ENCODE assay signal across 8 cellular contexts in the genomic region with DNA sequence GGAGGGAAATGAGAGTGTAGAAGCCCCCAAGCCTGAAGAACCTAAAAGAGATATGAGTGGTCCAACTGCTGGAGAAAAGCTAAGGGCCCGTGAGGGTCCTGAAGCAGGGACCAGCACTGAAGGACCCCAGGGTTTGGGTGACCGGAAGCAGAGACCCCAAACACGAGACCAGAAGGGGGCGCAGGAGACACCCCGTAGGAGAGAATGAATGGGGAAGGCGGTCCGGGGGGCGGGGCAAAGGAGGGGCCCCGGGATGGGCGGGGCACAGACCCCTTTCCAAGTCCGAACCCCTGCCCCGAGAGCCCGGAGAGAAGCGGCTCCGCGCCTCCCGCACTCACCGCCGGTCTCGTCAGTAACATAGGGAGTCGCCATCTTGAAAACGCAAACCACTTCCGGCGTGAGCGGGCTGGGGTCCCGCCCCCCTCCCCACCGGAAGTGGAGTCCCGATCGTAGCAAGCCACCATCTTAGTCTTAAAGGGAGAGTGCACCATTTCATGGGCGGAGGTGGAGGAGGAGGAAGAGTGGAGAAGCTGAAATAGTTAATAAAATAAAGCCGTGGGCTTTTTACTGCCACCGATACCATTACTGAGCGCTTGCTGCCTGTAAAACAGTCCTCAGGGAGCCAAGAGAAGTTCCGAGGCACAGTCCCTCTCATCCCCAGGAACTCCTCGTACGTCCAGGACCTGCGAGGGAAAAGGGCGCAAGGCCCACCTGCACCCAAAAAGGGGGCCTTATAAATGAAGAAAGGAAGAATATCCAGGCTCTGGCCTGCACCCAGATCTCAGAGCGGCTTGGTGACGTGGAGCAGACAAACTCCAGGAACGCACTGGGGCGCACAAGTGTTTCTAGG. TPM values are rescaled to one million over a fixed set of nuclear protein-coding genes. Genes with fewer than 3 reads are reported as not detected.
DNase-seq lines count a peak whose midpoint lies in the region; ATAC-seq, FAIRE-seq and TF ChIP-seq lines count a peak whose summit lies in the region.

No MANE protein-coding gene starts in this region.

- peak overlapping the region; percentile 97 for H3K4me3 ChIP-seq in AG04450 (ENCODE audit: low read depth, low read length)
- peak overlapping the region; percentile 89 for H3K4me3 ChIP-seq in WI38 (ENCODE audit: low read depth, low read length)
- H3K4me3 ChIP-seq in bronchial epithelial cell (ENCODE audit: low read depth, low read length) = peak overlapping the region; percentile 48
- H3K4me3 ChIP-seq in spleen = peak overlapping the region; percentile 70 to 98 (median 88)

- POLR2A ChIA-PET in AG04450 (lab: Yijun Ruan, JAX) = interaction anchor here (0.6 to 2.5 kb wide), 8 partner anchors 13 to 705 kb away, joined by 3 to 22 read pairs (median 3); a partner anchor contains a TSS

- no peaks in the 10 kb centered on the region; the same call in 1 of the 2 replicates for H3K9me3 ChIP-seq in AG04450 (ENCODE audit: control insufficient read depth, insufficient read depth, low read length)
- no peaks in the 10 kb centered on the region for H3K9me3 ChIP-seq in spleen

- WGBS in spleen, 5 donors = 0 to 1% (median 0%) methylated on average over 30 to 42 of the region's 42 CpGs

- peak; percentile 74 for DNase-seq in AG04450 (ENCODE audit: low read depth, low spot score)
- peak; percentile 91 for DNase-seq in NCI-H2227 (lab: John Stamatoyannopoulos, UW; ENCODE audit: unreplicated experiment)
- peak; percentile 81 for DNase-seq in bronchial epithelial cell (ENCODE audit: low read depth)
- peak; percentile 94 for DNase-seq in inferior parietal cortex (ENCODE audit: extremely low spot score)
- peak; percentile 98 for DNase-seq in spleen

- H3K27me3 ChIP-seq in AG04450 (ENCODE audit: control insufficient read depth, insufficient read depth, low read length) (no peaks in the 10 kb centered on the region), bronchial epithelial cell (ENCODE audit: control insufficient read depth, insufficient read depth, low read length) (no peaks in the 10 kb centered on the region), spleen (replicated peaks in 1 of 7) (no peaks in the 10 kb centered on the region)

- intact Hi-C loops in spleen (cut with DNase I; ENCODE audit: low total_unique reads) = loop anchor here (5.0 kb wide), 1 partner anchor 95 kb away; no protein-coding TSS in a partner anchor

- H3K36me3 ChIP-seq in bronchial epithelial cell (ENCODE audit: control insufficient read depth, insufficient read depth, low read length) = peaks cover 1% of the 10 kb centered on the region
- H3K36me3 ChIP-seq in spleen = peaks cover 0 to 33% (median 6%) of the 10 kb centered on the region in 6 donors

- no peak for FAIRE-seq in bronchial epithelial cell (lab: Jason Lieb, UNC)

- peaks cover 34 to 89% (median 66%) of the 10 kb centered on the region in 6 donors for H3K4me1 ChIP-seq in spleen

- H3K27ac ChIP-seq in AG04450 (ENCODE audit: low read depth, low read length) (peak overlapping the region; percentile 93), spleen (peak overlapping the region; percentile 93 to 99 (median 96))

- TF ChIP-seq POLR2A in spleen (IDR thresholded peaks at IDR 0.05) = peak in 1 of 3 donors; percentile 30

- peak; percentile 43 for ATAC-seq in GM18873 (IDR thresholded peaks at IDR 0.05; ENCODE audit: low FRiP score, unreplicated experiment)
- peak; percentile 36 for ATAC-seq in HG03139 (IDR thresholded peaks at IDR 0.05; ENCODE audit: unreplicated experiment)

- CTCF ChIA-PET in AG04450 (lab: Charles Lee) = interaction anchor here (0.6 to 2.5 kb wide), 44 partner anchors 9 to 198 kb away, joined by 3 to 23 read pairs (median 4); a partner anchor contains a TSS

- TF ChIP-seq CTCF in AG04450 (IDR thresholded peaks at IDR 0.05; ENCODE audit: low read depth, low read length) (peak; percentile 86), WI38 (IDR thresholded peaks at IDR 0.05; ENCODE audit: low read depth, low read length) (peak; percentile 78), bronchial epithelial cell (IDR thresholded peaks at IDR 0.05; ENCODE audit: insufficient read depth, low read length, severe bottlenecking) (peak; percentile 80), spleen (IDR thresholded peaks at IDR 0.05 in 8 of 11, conservative IDR thresholded peaks at IDR 0.05 in 3 of 11) (peak; percentile 52 to 80 (median 73))

RNA-seq across cellular contexts. Expression of a gene that starts 0.7 kb away (rescaled TPM):
- polyA plus RNA-seq in AG04450 (2011; rRNA removed) = 34.9 and 35.3 TPM in 2 replicates
- 20.5 and 21.7 TPM in 2 replicates for polyA minus RNA-seq in AG04450 (2011; rRNA and poly(A)+ RNA removed)
- total RNA-seq in bronchial epithelial cell = 34.0 and 56.3 TPM in 2 replicates
- 10 to 100 TPM; 26.7 to 40.7 (median 36.6) TPM for total RNA-seq in spleen
- polyA plus RNA-seq in spleen = 10 to 100 TPM; 48.3 to 54.0 (median 51.2) TPM

RNA-seq across cellular contexts. Expression of a gene that starts 4.0 kb away (rescaled TPM):
- polyA plus RNA-seq in AG04450 (2011; rRNA removed) (53.6 and 59.7 TPM in 2 replicates), spleen (100 to 1,000 TPM in 2 of 3 donors, 10 to 100 TPM in 1; 73.8 to 136 (median 105) TPM)
- 72.4 and 72.8 TPM in 2 replicates for polyA minus RNA-seq in AG04450 (2011; rRNA and poly(A)+ RNA removed)
- total RNA-seq in bronchial epithelial cell (81.9 and 88.5 TPM in 2 replicates), spleen (100 to 1,000 TPM; 132 to 261 (median 197) TPM)

RNA-seq across cellular contexts. Expression of a gene that starts 38.9 kb away (rescaled TPM):
- polyA plus RNA-seq in AG04450 (2011; rRNA removed) (1.6 and 2.2 TPM in 2 replicates), spleen (under 1 TPM; 0.15 to 0.50 (median 0.29) TPM)
- 0.69 and 1.0 TPM in 2 replicates for polyA minus RNA-seq in AG04450 (2011; rRNA and poly(A)+ RNA removed)
- total RNA-seq in bronchial epithelial cell (1.8 and 2.6 TPM in 2 replicates), spleen (1 to 10 TPM in 3 of 7 donors, under 1 TPM in 4; 0.44 to 1.6 (median 0.85) TPM)

RNA-seq across cellular contexts. Expression of a gene that starts 39.7 kb away (rescaled TPM):
- polyA plus RNA-seq in AG04450 (2011; rRNA removed) (30.6 and 38.8 TPM in 2 replicates), spleen (10 to 100 TPM; 11.9 to 16.2 (median 12.9) TPM)
- polyA minus RNA-seq in AG04450 (2011; rRNA and poly(A)+ RNA removed) = 38.1 and 43.6 TPM in 2 replicates
- total RNA-seq in bronchial epithelial cell (5.2 and 6.8 TPM in 2 replicates), spleen (10 to 100 TPM; 21.4 to 46.6 (median 30.9) TPM)

RNA-seq across cellular contexts. Expression of a gene that starts 46.9 kb away (rescaled TPM):
- polyA plus RNA-seq in AG04450 (2011; rRNA removed) (136 and 157 TPM in 2 replicates), spleen (10 to 100 TPM; 30.9 to 48.4 (median 35.1) TPM)
- polyA minus RNA-seq in AG04450 (2011; rRNA and poly(A)+ RNA removed) = 125 and 130 TPM in 2 replicates
- total RNA-seq in bronchial epithelial cell (30.8 and 48.8 TPM in 2 replicates), spleen (100 to 1,000 TPM in 1 of 7 donors, 10 to 100 TPM in 6; 70.5 to 101 (median 94.4) TPM)

Comparison
In these comparisons a context has a peak if more than half of its experiments do, and no peak if none do; other contexts are left out.
1. Peak in every context shown above with its lines: DNase-seq, ATAC-seq, H3K4me3 ChIP-seq and H3K27ac ChIP-seq.